ENCODE assay signal across 8 cellular contexts in the genomic region with DNA sequence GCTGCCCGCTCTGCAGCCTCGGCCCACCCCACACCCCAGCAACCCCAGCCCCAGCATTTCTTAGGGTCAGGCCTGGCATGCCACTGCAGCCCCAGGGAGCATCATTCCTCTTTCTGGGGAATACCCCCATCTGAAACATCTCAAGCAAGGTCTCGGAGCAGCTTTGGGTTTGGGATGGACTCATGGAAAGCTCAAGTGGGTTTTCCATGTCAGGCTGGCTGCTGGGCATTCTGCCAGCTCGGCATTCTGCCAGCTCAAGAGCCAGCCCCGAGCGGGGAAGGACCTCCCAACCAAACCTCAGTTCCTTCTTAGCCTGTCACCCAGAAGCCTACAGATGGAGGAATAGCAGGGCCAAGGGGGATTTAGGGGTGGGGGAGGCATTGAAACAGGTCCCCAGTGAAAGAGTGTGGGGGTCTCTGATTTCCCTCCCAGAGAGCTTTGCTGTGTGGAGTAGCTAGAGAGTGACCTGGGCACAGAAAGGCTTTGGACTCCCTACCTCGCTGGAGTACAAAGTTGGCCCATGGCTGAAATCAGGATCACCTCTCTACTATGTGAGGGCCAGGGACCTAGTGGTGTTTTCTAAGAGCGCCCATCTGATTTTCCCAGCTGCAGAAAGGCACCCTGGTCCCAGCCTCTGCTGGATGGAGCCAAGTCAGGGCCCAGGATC. TPM values are rescaled to one million over a fixed set of nuclear protein-coding genes. Genes with fewer than 3 reads are reported as not detected.
DNase-seq lines count a peak whose midpoint lies in the region; ATAC-seq, FAIRE-seq and TF ChIP-seq lines count a peak whose summit lies in the region.

No MANE protein-coding gene starts in this region.

- no peak overlapping the region for H2AK5ac ChIP-seq in H9 (ENCODE audit: insufficient read length, low read length)

- WGBS in H9 (ENCODE audit: extremely low coverage, insufficient read length, low lambda C conversion rate): no CpG with 5 or more reads among the region's 8 CpGs
- 16 to 17% methylated on average over 8 of the region's 8 CpGs for WGBS in pancreas, 2 donors

- H3K23me2 ChIP-seq in H9 (ENCODE audit: insufficient read length, low read depth, low read length, poor library complexity, severe bottlenecking): no peaks in the 10 kb centered on the region

- H3K27ac ChIP-seq in H9 (ENCODE audit: insufficient read length, low read depth, low read length): no peak overlapping the region
- peak overlapping the region; percentile 27 to 74 (median 54) for H3K27ac ChIP-seq in pancreas

- peak; percentile 39 to 59 (median 41) for ATAC-seq in pancreas
- ATAC-seq in HG02798 (IDR thresholded peaks at IDR 0.05; ENCODE audit: poor library complexity, unreplicated experiment): no peak
- ATAC-seq in stimulated activated effector memory CD8-positive, alpha-beta T cell treated with anti-CD3 and anti-CD28 coated beads, Interleukin-12 subunit alpha, Interleukin-12 subunit beta, amount 100 ng/mL, for 72 hours: no peak
- ATAC-seq in GM18520 (IDR thresholded peaks at IDR 0.05; ENCODE audit: unreplicated experiment): no peak

- peak overlapping the region; percentile 41 for H3K4me2 ChIP-seq in H9 (ENCODE audit: insufficient read depth, insufficient read length, low read length)

- no peak for FAIRE-seq in pancreas (lab: Jason Lieb, UNC)

- intact Hi-C loops in pancreas (cut with DNase I): no loop called here

- no peak overlapping the region for H2BK12ac ChIP-seq in H9 (ENCODE audit: insufficient read length, low read depth, low read length)

- no peak overlapping the region for H3K14ac ChIP-seq in H9 (ENCODE audit: insufficient read depth, low read length)

- no peaks in the 10 kb centered on the region; a peak in 1 of 5 replicates for H3K9me3 Mint-ChIP-seq in H9
- no peaks in the 10 kb centered on the region for H3K9me3 Mint-ChIP-seq in stimulated activated effector memory CD8-positive, alpha-beta T cell treated with anti-CD3 and anti-CD28 coated beads, Interleukin-12 subunit alpha, Interleukin-12 subunit beta, amount 100 ng/mL, for 72 hours

- no peak overlapping the region for H3K18ac ChIP-seq in H9 (ENCODE audit: insufficient read length, low read depth, low read length)

- no peak overlapping the region for H3K56ac ChIP-seq in H9 (ENCODE audit: insufficient read length, low read depth, low read length)

- H3K23ac ChIP-seq in H9 (ENCODE audit: insufficient read length, low read depth, low read length): no peak overlapping the region

- no peaks in the 10 kb centered on the region for H3K27me3 Mint-ChIP-seq in H9 (ENCODE audit: low read depth)

- no peak overlapping the region for H2BK5ac ChIP-seq in H9 (ENCODE audit: insufficient read length, low read length)

- TF ChIP-seq CTCF in H9 (conservative IDR thresholded peaks at IDR 0.05): no peak
- TF ChIP-seq CTCF in pancreas (IDR thresholded peaks at IDR 0.05): no peak

- H3K4ac ChIP-seq in H9 (ENCODE audit: low read depth, low read length): no peak overlapping the region

- no peaks in the 10 kb centered on the region for H4K20me1 ChIP-seq in H9 (ENCODE audit: control insufficient read depth, insufficient read depth, insufficient read length)

- H2BK20ac ChIP-seq in H9 (ENCODE audit: low read depth, low read length, poor library complexity, severe bottlenecking): no peak overlapping the region

- DNase-seq in H9 (no peak), OCI-M1 (lab: John Stamatoyannopoulos, UW) (peak; percentile 59), fibroblast of the conjunctiva (ENCODE audit: low read depth) (peak; percentile 40), pancreas (peak; percentile 24 to 85 (median 68)), ecto neural progenitor cell (ENCODE audit: low spot score) (no peak)
- DNase-seq in stimulated activated effector memory CD8-positive, alpha-beta T cell treated with anti-CD3 and anti-CD28 coated beads, Interleukin-12 subunit alpha, Interleukin-12 subunit beta, amount 100 ng/mL, for 72 hours (ENCODE audit: low spot score in 2 of 2): no peak

- H3K9ac ChIP-seq in H9 (ENCODE audit: extremely low read depth, insufficient read length, low read length): no peak overlapping the region

- peak overlapping the region in 2 of 3 experiments; percentile 9 to 83; a peak in 3 of 7 replicates for H3K27ac Mint-ChIP-seq in H9
- H3K27ac Mint-ChIP-seq in stimulated activated effector memory CD8-positive, alpha-beta T cell treated with anti-CD3 and anti-CD28 coated beads, Interleukin-12 subunit alpha, Interleukin-12 subunit beta, amount 100 ng/mL, for 72 hours: no peak overlapping the region

- H4K91ac ChIP-seq in H9 (ENCODE audit: insufficient read length, low read depth, low read length): no peak overlapping the region

- no peak overlapping the region for H2BK120ac ChIP-seq in H9 (ENCODE audit: low read depth, low read length, poor library complexity, severe bottlenecking)

- H3K4me1 Mint-ChIP-seq in H9: peaks cover 15 to 34% of the 10 kb centered on the region in 2 experiments
- no peaks in the 10 kb centered on the region for H3K4me1 Mint-ChIP-seq in stimulated activated effector memory CD8-positive, alpha-beta T cell treated with anti-CD3 and anti-CD28 coated beads, Interleukin-12 subunit alpha, Interleukin-12 subunit beta, amount 100 ng/mL, for 72 hours

- H3K4me1 ChIP-seq in H9 (ENCODE audit: insufficient read depth, low read length) (no peaks in the 10 kb centered on the region), pancreas (peaks cover 13 to 21% (median 15%) of the 10 kb centered on the region in 3 donors)

- peaks cover 0 to 4% (median 3%) of the 10 kb centered on the region in 3 experiments; a peak in 2 of 7 replicates for H3K36me3 Mint-ChIP-seq in H9 (ENCODE audit: insufficient read depth in 1 of 3, low read depth in 3 of 3)
- H3K36me3 Mint-ChIP-seq in stimulated activated effector memory CD8-positive, alpha-beta T cell treated with anti-CD3 and anti-CD28 coated beads, Interleukin-12 subunit alpha, Interleukin-12 subunit beta, amount 100 ng/mL, for 72 hours: no peaks in the 10 kb centered on the region

- H2AFZ ChIP-seq in H9 (ENCODE audit: low read length): no peak overlapping the region

- H3K36me3 ChIP-seq in pancreas: no peaks in the 10 kb centered on the region

- H3K27me3 ChIP-seq in H9 (ENCODE audit: insufficient read depth, low read length) (no peaks in the 10 kb centered on the region), pancreas (no peaks in the 10 kb centered on the region)

- no peak overlapping the region for H4K8ac ChIP-seq in H9 (replicated peaks; ENCODE audit: insufficient read length, low read depth, low read length)

- no peak overlapping the region for H3T11ph ChIP-seq in H9 (ENCODE audit: low read length)

- H3K79me2 ChIP-seq in H9 (ENCODE audit: insufficient read depth, low read length): no peaks in the 10 kb centered on the region

- H3K4me3 Mint-ChIP-seq in H9: peak overlapping the region; percentile 55 to 76
- H3K4me3 Mint-ChIP-seq in stimulated activated effector memory CD8-positive, alpha-beta T cell treated with anti-CD3 and anti-CD28 coated beads, Interleukin-12 subunit alpha, Interleukin-12 subunit beta, amount 100 ng/mL, for 72 hours: no peak overlapping the region

- peak overlapping the region; percentile 15 to 52 (median 26) for H3K4me3 ChIP-seq in pancreas

- H3K9me3 ChIP-seq in H9 (ENCODE audit: control insufficient read depth, low read depth, low read length): no peaks in the 10 kb centered on the region
- H3K9me3 ChIP-seq in pancreas: no peaks in the 10 kb centered on the region

- no peak overlapping the region for H4K5ac ChIP-seq in H9 (ENCODE audit: insufficient read length, low read depth, low read length)

- no peak overlapping the region for H2BK15ac ChIP-seq in H9 (ENCODE audit: low read depth, low read length)

- no peaks in the 10 kb centered on the region for H3K79me1 ChIP-seq in H9 (ENCODE audit: insufficient read depth, low read depth, low read length, poor library complexity, severe bottlenecking)

RNA-seq across cellular contexts. Expression of a gene that starts 0.6 kb away (rescaled TPM):
- total RNA-seq in H9 (2021) (13.9 and 14.2 TPM in 2 replicates), pancreas (10 to 100 TPM; 13.1 to 36.8 (median 25.2) TPM)
- 10 to 100 TPM; 53.6 to 93.0 TPM for polyA plus RNA-seq in pancreas

RNA-seq across cellular contexts. Expression of a gene that starts 24.8 kb away (rescaled TPM):
- total RNA-seq in H9 (2021): 65.1 and 72.7 TPM in 2 replicates
- total RNA-seq in pancreas: 10 to 100 TPM in 3 of 6 donors, 1 to 10 TPM in 3; 5.6 to 34.2 (median 8.6) TPM
- 1 to 10 TPM; 8.6 to 9.5 TPM for polyA plus RNA-seq in pancreas

RNA-seq across cellular contexts. Expression of a gene that starts 27.5 kb away (rescaled TPM):
- total RNA-seq in H9 (2021) (413 and 429 TPM in 2 replicates), pancreas (100 to 1,000 TPM in 3 of 6 donors, 10 to 100 TPM in 3; 61.9 to 106 (median 90.5) TPM)
- polyA plus RNA-seq in pancreas: 100 to 1,000 TPM; 172 to 217 TPM

RNA-seq across cellular contexts. Expression of a gene that starts 44.7 kb away (rescaled TPM):
- total RNA-seq in H9 (2021): 39.1 and 39.2 TPM in 2 replicates
- 10 to 100 TPM; 20.0 to 36.5 (median 24.1) TPM for total RNA-seq in pancreas
- polyA plus RNA-seq in pancreas: 10 to 100 TPM; 33.3 to 44.2 TPM

Comparison
In these comparisons a context has a peak if more than half of its experiments do, and no peak if none do; other contexts are left out.
1. DNase-seq: peak in OCI-M1 (single experiment), fibroblast of the conjunctiva (single experiment) and pancreas (6 of 6); none in H9 (single experiment), ecto neural progenitor cell (single experiment) and stimulated activated effector memory CD8-positive, alpha-beta T cell treated with anti-CD3 and anti-CD28 coated beads, Interleukin-12 subunit alpha, Interleukin-12 subunit beta, amount 100 ng/mL, for 72 hours (0 of 2).
2. ATAC-seq: peak in pancreas (4 of 4); none in HG02798 (single experiment), stimulated activated effector memory CD8-positive, alpha-beta T cell treated with anti-CD3 and anti-CD28 coated beads, Interleukin-12 subunit alpha, Interleukin-12 subunit beta, amount 100 ng/mL, for 72 hours (single experiment) and GM18520 (single experiment).